ENCODE assay signal across 2 cellular contexts in the genomic region with DNA sequence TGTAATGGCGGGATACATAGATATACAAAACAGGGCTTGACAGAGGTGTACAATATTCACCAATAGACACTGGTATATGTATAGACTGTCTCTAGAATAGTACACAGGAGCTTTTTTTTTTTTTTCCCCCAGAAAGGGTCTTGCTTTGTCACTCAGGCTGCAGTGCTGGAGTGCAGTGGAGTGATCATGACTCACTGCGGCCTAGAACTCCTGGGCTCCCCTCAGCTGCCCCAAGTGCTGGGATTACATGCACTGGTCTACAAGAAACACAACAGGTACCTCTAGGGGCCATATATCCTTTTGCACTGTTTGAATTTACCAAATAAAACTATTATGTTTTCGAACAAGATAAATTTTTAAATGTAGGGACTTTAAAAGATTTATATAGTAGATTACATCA.
TF ChIP-seq lines count a peak whose summit lies in the region.

No MANE protein-coding gene starts in this region.

TF ChIP-seq in SK-N-SH treated with all-trans-retinoic acid at 6 μM for 48 hours, 23 proteins besides CTCF, POLR2A, EP300 and RAD21:
- TF ChIP-seq RARB (CRISPR knock-in tag; IDR thresholded peaks at IDR 0.05): no peak
- TF ChIP-seq CSDC2 (CRISPR knock-in tag; IDR thresholded peaks at IDR 0.05): no peak
- peak; percentile 90 for TF ChIP-seq ZFP3 (CRISPR knock-in tag; IDR thresholded peaks at IDR 0.05)
- TF ChIP-seq TCF4 (CRISPR knock-in tag; IDR thresholded peaks at IDR 0.05; ENCODE audit: borderline replicate concordance): no peak
- TF ChIP-seq ESRRG (CRISPR knock-in tag; IDR thresholded peaks at IDR 0.05): no peak

TF ChIP-seq in SK-N-SH, 30 proteins besides CTCF, POLR2A, EP300 and RAD21:
- no peak for TF ChIP-seq FOSL2 (IDR thresholded peaks at IDR 0.05; ENCODE audit: borderline replicate concordance, low read depth)
- TF ChIP-seq RFX5 (IDR thresholded peaks at IDR 0.05; ENCODE audit: low read length): no peak
- TF ChIP-seq, protein P1, sequence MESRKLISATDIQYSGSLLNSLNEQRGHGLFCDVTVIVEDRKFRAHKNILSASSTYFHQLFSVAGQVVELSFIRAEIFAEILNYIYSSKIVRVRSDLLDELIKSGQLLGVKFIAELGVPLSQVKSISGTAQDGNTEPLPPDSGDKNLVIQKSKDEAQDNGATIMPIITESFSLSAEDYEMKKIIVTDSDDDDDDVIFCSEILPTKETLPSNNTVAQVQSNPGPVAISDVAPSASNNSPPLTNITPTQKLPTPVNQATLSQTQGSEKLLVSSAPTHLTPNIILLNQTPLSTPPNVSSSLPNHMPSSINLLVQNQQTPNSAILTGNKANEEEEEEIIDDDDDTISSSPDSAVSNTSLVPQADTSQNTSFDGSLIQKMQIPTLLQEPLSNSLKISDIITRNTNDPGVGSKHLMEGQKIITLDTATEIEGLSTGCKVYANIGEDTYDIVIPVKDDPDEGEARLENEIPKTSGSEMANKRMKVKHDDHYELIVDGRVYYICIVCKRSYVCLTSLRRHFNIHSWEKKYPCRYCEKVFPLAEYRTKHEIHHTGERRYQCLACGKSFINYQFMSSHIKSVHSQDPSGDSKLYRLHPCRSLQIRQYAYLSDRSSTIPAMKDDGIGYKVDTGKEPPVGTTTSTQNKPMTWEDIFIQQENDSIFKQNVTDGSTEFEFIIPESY (IDR thresholded peaks at IDR 0.05; ENCODE audit: borderline replicate concordance, low read depth): no peak
- no peak for TF ChIP-seq GATA2 (CRISPR knock-in tag; IDR thresholded peaks at IDR 0.05)
- TF ChIP-seq ELF1 (IDR thresholded peaks at IDR 0.05): no peak
- no peak for TF ChIP-seq NRF1 (IDR thresholded peaks at IDR 0.05; ENCODE audit: low read depth, low read length)
- TF ChIP-seq FOXJ3 (CRISPR knock-in tag; IDR thresholded peaks at IDR 0.05): no peak
- TF ChIP-seq SIN3A (IDR thresholded peaks at IDR 0.05; ENCODE audit: borderline replicate concordance, low read depth, low read length): no peak
- TF ChIP-seq TCF12 (IDR thresholded peaks at IDR 0.05): no peak
- TF ChIP-seq, protein P2, sequence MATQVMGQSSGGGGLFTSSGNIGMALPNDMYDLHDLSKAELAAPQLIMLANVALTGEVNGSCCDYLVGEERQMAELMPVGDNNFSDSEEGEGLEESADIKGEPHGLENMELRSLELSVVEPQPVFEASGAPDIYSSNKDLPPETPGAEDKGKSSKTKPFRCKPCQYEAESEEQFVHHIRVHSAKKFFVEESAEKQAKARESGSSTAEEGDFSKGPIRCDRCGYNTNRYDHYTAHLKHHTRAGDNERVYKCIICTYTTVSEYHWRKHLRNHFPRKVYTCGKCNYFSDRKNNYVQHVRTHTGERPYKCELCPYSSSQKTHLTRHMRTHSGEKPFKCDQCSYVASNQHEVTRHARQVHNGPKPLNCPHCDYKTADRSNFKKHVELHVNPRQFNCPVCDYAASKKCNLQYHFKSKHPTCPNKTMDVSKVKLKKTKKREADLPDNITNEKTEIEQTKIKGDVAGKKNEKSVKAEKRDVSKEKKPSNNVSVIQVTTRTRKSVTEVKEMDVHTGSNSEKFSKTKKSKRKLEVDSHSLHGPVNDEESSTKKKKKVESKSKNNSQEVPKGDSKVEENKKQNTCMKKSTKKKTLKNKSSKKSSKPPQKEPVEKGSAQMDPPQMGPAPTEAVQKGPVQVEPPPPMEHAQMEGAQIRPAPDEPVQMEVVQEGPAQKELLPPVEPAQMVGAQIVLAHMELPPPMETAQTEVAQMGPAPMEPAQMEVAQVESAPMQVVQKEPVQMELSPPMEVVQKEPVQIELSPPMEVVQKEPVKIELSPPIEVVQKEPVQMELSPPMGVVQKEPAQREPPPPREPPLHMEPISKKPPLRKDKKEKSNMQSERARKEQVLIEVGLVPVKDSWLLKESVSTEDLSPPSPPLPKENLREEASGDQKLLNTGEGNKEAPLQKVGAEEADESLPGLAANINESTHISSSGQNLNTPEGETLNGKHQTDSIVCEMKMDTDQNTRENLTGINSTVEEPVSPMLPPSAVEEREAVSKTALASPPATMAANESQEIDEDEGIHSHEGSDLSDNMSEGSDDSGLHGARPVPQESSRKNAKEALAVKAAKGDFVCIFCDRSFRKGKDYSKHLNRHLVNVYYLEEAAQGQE (IDR thresholded peaks at IDR 0.05; ENCODE audit: low read depth, low read length): no peak
- TF ChIP-seq JUND (IDR thresholded peaks at IDR 0.05): no peak
- no peak for TF ChIP-seq YY1 (IDR thresholded peaks at IDR 0.05; ENCODE audit: low read depth)
- TF ChIP-seq, protein P3, sequence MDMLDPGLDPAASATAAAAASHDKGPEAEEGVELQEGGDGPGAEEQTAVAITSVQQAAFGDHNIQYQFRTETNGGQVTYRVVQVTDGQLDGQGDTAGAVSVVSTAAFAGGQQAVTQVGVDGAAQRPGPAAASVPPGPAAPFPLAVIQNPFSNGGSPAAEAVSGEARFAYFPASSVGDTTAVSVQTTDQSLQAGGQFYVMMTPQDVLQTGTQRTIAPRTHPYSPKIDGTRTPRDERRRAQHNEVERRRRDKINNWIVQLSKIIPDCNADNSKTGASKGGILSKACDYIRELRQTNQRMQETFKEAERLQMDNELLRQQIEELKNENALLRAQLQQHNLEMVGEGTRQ (IDR thresholded peaks at IDR 0.05; ENCODE audit: borderline replicate concordance, low read depth, low read length): no peak
